In the genomic region with DNA sequence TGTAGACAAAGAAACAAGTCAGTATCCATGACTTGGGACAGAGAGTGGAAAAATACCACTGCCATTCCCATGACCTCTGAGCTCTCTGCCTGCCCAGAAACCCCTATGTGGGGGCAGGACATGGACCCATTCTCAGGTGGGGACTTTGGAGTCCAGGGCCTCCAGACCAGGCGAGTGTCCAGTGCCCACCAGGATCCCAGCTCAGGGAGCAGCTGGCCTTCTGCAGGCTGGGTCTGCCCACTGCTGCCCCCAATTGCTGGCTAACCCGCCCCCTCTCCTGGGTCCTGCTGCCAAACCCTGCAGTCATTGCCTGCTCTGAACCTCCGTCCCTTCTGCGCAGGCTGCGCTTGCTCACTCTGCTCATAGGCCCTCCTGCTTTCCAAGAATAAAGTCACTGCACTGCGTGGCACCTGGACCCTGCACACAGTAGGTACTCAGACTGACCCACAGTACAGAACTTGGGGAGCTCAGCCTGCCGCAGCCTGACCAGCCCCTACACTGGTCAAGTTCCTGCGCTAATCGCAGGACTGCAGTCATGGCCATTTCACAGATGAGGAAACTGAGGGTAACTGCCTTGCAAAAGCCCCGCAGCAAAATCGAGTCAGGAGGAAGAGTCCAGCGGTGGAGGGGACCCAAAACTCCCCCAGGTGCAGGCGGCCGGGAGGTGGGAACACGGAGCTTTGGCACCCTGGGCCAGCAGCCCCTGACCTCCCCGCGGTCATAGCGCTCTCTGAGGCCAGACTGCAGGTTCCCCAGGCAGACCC, we compare ENCODE assay signal across 18 cellular contexts. TPM values are rescaled to one million over a fixed set of nuclear protein-coding genes. Genes with fewer than 3 reads are reported as not detected.
A peak's percentile ranks its signal among the peaks of the same experiment; 100 is the strongest.
DNase-seq lines count a peak whose midpoint lies in the region; ATAC-seq and TF ChIP-seq lines count a peak whose summit lies in the region.
"Had no signal": no experiment of that assay in that cellular context is flagged by ENCODE, and none has a peak within 500 bp of the region (broad histone marks: within the 10 kb centered on the region; RNA-seq: fewer than 3 reads in every experiment).

No MANE protein-coding gene starts in this region.

- intact Hi-C loops in activated naive CD4-positive, alpha-beta T cell treated with anti-CD3 and anti-CD28 coated beads for 36 hours (cut with micrococcal nuclease): loop anchor here (5.0 kb wide), 1 partner anchor 83 kb away; no protein-coding TSS in a partner anchor
- intact Hi-C loops in posterior vena cava (cut with DNase I): no loop called here

- H4K20me1 ChIP-seq in smooth muscle cell (ENCODE audit: low read depth): no peaks in the 10 kb centered on the region

- H3K9me3 Mint-ChIP-seq in activated naive CD4-positive, alpha-beta T cell treated with anti-CD3 and anti-CD28 coated beads for 36 hours: peaks cover 14% of the 10 kb centered on the region

- WGBS in smooth muscle cell (ENCODE audit: low lambda C conversion rate): 74% methylated on average over 15 of the region's 18 CpGs
- 28 to 100% methylated on average over 1 to 6 of the region's 18 CpGs for WGBS in gastroesophageal sphincter (ENCODE audit: low coverage in 1 of 2), 2 donors

- CTCF ChIA-PET in activated naive CD4-positive, alpha-beta T cell treated with anti-CD3 and anti-CD28 coated beads for 36 hours (lab: Charles Lee): interaction anchor here (0.5 to 1.7 kb wide), 5 partner anchors 40 to 263 kb away, joined by 3 to 7 read pairs (median 3); no protein-coding TSS in a partner anchor

- peak overlapping the region; percentile 11 for H3K4me3 Mint-ChIP-seq in activated naive CD4-positive, alpha-beta T cell treated with anti-CD3 and anti-CD28 coated beads for 36 hours
- H3K4me3 Mint-ChIP-seq: HFFc6 had no signal

- no peak overlapping the region for H3K9ac ChIP-seq in SK-N-MC (ENCODE audit: insufficient read length)
- no peak overlapping the region for H3K9ac ChIP-seq in iPS-15b (ENCODE audit: low read depth, low read length)
- no peak overlapping the region for H3K9ac ChIP-seq in smooth muscle cell (ENCODE audit: low read depth)

- TF ChIP-seq EP300 in gastroesophageal sphincter (IDR thresholded peaks at IDR 0.05): no peak

- TF ChIP-seq POLR2A in gastroesophageal sphincter (IDR thresholded peaks at IDR 0.05): no peak

- H3K79me2 ChIP-seq in smooth muscle cell (ENCODE audit: low read depth): no peaks in the 10 kb centered on the region

- peaks cover 6% of the 10 kb centered on the region for H3K36me3 Mint-ChIP-seq in activated naive CD4-positive, alpha-beta T cell treated with anti-CD3 and anti-CD28 coated beads for 36 hours (ENCODE audit: low read depth)

- H3K27me3 Mint-ChIP-seq in activated naive CD4-positive, alpha-beta T cell treated with anti-CD3 and anti-CD28 coated beads for 36 hours (ENCODE audit: low read depth): peaks cover 52% of the 10 kb centered on the region

- H3F3A ChIP-seq in smooth muscle cell (ENCODE audit: low read depth): no peaks in the 10 kb centered on the region

- H3K36me3 ChIP-seq in SK-N-MC (ENCODE audit: insufficient read depth, low read length) (no peaks in the 10 kb centered on the region), iPS-15b (ENCODE audit: control insufficient read depth, insufficient read depth, low read length) (no peaks in the 10 kb centered on the region), smooth muscle cell (ENCODE audit: low read depth) (no peaks in the 10 kb centered on the region), gastroesophageal sphincter (no peaks in the 10 kb centered on the region)
- H3K36me3 ChIP-seq: brain microvascular endothelial cell had no signal

- H3K9me3 ChIP-seq in SK-N-MC (ENCODE audit: low read depth, low read length): no peaks in the 10 kb centered on the region; the same call in 1 of the 2 replicates
- H3K9me3 ChIP-seq in iPS-15b (ENCODE audit: control insufficient read depth, insufficient read depth, low read length): no peaks in the 10 kb centered on the region
- peaks cover 9% of the 10 kb centered on the region for H3K9me3 ChIP-seq in smooth muscle cell (replicated peaks; ENCODE audit: low read depth)
- peaks cover 0 to 34% (median 0%) of the 10 kb centered on the region in 3 donors for H3K9me3 ChIP-seq in gastroesophageal sphincter

- DNase-seq in activated naive CD4-positive, alpha-beta T cell treated with anti-CD3 and anti-CD28 coated beads for 36 hours: no peak
- DNase-seq in activated naive CD4-positive, alpha-beta T cell treated with anti-CD3 and anti-CD28 coated beads, Interleukin-2, amount 50 U/mL, for 16 hours: no peak
- DNase-seq in SK-N-MC (ENCODE audit: low read depth, low spot score) (no peak), smooth muscle cell (lab: John Stamatoyannopoulos, UW; ENCODE audit: unreplicated experiment) (no peak), posterior vena cava (ENCODE audit: low spot score) (no peak)
- DNase-seq: activated CD8-positive, alpha-beta memory T cell treated with anti-CD3 and anti-CD28 coated beads for 24 hours; activated effector memory CD4-positive, alpha-beta T cell treated with anti-CD3 and anti-CD28 coated beads, Interleukin-2, amount 50 U/mL, for 16 hours; brain microvascular endothelial cell; effector memory CD8-positive, alpha-beta T cell; HFFc6; NCI-H1436; NCI-H446 treated with DMSO at 0.1 percent for 48 hours; stimulated activated CD4-positive, alpha-beta T cell treated with anti-CD3 and anti-CD28 coated beads, Interleukin-15, amount 100 ng/mL, for 24 hours had no signal

- H3K4me3 ChIP-seq in SK-N-MC (peak overlapping the region; percentile 69), iPS-15b (ENCODE audit: low read depth, low read length) (peak overlapping the region; percentile 48), smooth muscle cell (peak overlapping the region; percentile 34), gastroesophageal sphincter (peak overlapping the region in 1 of 2 donors; percentile 24)

- peaks cover 10% of the 10 kb centered on the region for H3K4me1 Mint-ChIP-seq in activated naive CD4-positive, alpha-beta T cell treated with anti-CD3 and anti-CD28 coated beads for 36 hours (ENCODE audit: low read depth)

- ATAC-seq in gastroesophageal sphincter: no peak
- ATAC-seq in HG02798 (IDR thresholded peaks at IDR 0.05; ENCODE audit: poor library complexity, unreplicated experiment): no peak
- ATAC-seq: effector memory CD8-positive, alpha-beta T cell had no signal

- H3K27ac ChIP-seq in SK-N-MC: no peak overlapping the region
- no peak overlapping the region for H3K27ac ChIP-seq in smooth muscle cell (ENCODE audit: low read depth)
- no peak overlapping the region for H3K27ac ChIP-seq in gastroesophageal sphincter
- H3K27ac ChIP-seq: brain microvascular endothelial cell, HL-60 had no signal

- H3K27me3 ChIP-seq in iPS-15b (ENCODE audit: control insufficient read depth, insufficient read depth, low read length) (peaks cover 34% of the 10 kb centered on the region), smooth muscle cell (ENCODE audit: low read depth) (peaks cover 63% of the 10 kb centered on the region), gastroesophageal sphincter (peaks cover 99% of the 10 kb centered on the region)

- H3K4me1 ChIP-seq in iPS-15b (ENCODE audit: control insufficient read depth, insufficient read depth, low read length): peaks cover 3% of the 10 kb centered on the region
- H3K4me1 ChIP-seq in smooth muscle cell (ENCODE audit: low read depth): no peaks in the 10 kb centered on the region
- peaks cover 0 to 23% (median 6%) of the 10 kb centered on the region in 3 donors for H3K4me1 ChIP-seq in gastroesophageal sphincter

- H3K27ac Mint-ChIP-seq in activated naive CD4-positive, alpha-beta T cell treated with anti-CD3 and anti-CD28 coated beads for 36 hours: no peak overlapping the region
- H3K27ac Mint-ChIP-seq: effector memory CD8-positive, alpha-beta T cell; HFFc6 had no signal

- peak overlapping the region; percentile 72 for H3K4me2 ChIP-seq in smooth muscle cell

- TF ChIP-seq CTCF in smooth muscle cell (IDR thresholded peaks at IDR 0.05; ENCODE audit: borderline replicate concordance, insufficient read depth, poor library complexity, severe bottlenecking) (no peak), gastroesophageal sphincter (IDR thresholded peaks at IDR 0.05) (no peak)

- H2AFZ ChIP-seq in smooth muscle cell (ENCODE audit: low read depth): no peak overlapping the region

RNA-seq across cellular contexts. Expression of gene SLC7A10, which starts 0.8 kb away (rescaled TPM):
- total RNA-seq in activated naive CD4-positive, alpha-beta T cell treated with anti-CD3 and anti-CD28 coated beads for 36 hours: not detected
- not detected in 2 replicates for total RNA-seq in smooth muscle cell
- polyA plus RNA-seq in smooth muscle cell: 0.51 and 0.73 TPM in 2 replicates
- not detected for total RNA-seq in gastroesophageal sphincter
- not detected for total RNA-seq in posterior vena cava
- total RNA-seq: HFFc6, LHCN-M2 had no signal

RNA-seq across cellular contexts. Expression of gene LRP3, which starts 30.7 kb away (rescaled TPM):
- total RNA-seq in activated naive CD4-positive, alpha-beta T cell treated with anti-CD3 and anti-CD28 coated beads for 36 hours: under 1 TPM; 0.76 to 0.84 TPM
- total RNA-seq in smooth muscle cell: 13.5 and 17.3 TPM in 2 replicates
- 21.4 and 30.5 TPM in 2 replicates for polyA plus RNA-seq in smooth muscle cell
- 10 to 100 TPM; 31.0 to 66.7 (median 38.5) TPM for total RNA-seq in gastroesophageal sphincter
- 10 to 100 TPM; 36.1 to 36.8 TPM for total RNA-seq in posterior vena cava
